1 cellular context compared by ENCODE assay signal in genomic region chr7:2726316-2727018, GRCh38.
TF ChIP-seq lines count a peak whose summit lies in the region.

No MANE protein-coding gene starts in this region.

TF ChIP-seq in SK-N-SH, 30 proteins besides CTCF, POLR2A, EP300 and RAD21:
- TF ChIP-seq RXRA (IDR thresholded peaks at IDR 0.05; ENCODE audit: borderline replicate concordance, low read depth) (no peak), FOXJ3 (CRISPR knock-in tag; IDR thresholded peaks at IDR 0.05) (no peak), FOXM1 (IDR thresholded peaks at IDR 0.05; ENCODE audit: low read depth) (no peak), MEF2A (IDR thresholded peaks at IDR 0.05; ENCODE audit: borderline replicate concordance, low read depth) (no peak), NRF1 (IDR thresholded peaks at IDR 0.05; ENCODE audit: low read depth, low read length) (no peak), TCF12 (IDR thresholded peaks at IDR 0.05) (no peak), RFX5 (IDR thresholded peaks at IDR 0.05; ENCODE audit: low read length) (no peak), GATA2 (CRISPR knock-in tag; IDR thresholded peaks at IDR 0.05) (no peak), GABPA (IDR thresholded peaks at IDR 0.05; ENCODE audit: low read depth) (no peak)
- TF ChIP-seq, protein P1, sequence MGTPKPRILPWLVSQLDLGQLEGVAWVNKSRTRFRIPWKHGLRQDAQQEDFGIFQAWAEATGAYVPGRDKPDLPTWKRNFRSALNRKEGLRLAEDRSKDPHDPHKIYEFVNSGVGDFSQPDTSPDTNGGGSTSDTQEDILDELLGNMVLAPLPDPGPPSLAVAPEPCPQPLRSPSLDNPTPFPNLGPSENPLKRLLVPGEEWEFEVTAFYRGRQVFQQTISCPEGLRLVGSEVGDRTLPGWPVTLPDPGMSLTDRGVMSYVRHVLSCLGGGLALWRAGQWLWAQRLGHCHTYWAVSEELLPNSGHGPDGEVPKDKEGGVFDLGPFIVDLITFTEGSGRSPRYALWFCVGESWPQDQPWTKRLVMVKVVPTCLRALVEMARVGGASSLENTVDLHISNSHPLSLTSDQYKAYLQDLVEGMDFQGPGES (IDR thresholded peaks at IDR 0.05; ENCODE audit: low read depth, low read length), result no peak
- TF ChIP-seq, protein P2, sequence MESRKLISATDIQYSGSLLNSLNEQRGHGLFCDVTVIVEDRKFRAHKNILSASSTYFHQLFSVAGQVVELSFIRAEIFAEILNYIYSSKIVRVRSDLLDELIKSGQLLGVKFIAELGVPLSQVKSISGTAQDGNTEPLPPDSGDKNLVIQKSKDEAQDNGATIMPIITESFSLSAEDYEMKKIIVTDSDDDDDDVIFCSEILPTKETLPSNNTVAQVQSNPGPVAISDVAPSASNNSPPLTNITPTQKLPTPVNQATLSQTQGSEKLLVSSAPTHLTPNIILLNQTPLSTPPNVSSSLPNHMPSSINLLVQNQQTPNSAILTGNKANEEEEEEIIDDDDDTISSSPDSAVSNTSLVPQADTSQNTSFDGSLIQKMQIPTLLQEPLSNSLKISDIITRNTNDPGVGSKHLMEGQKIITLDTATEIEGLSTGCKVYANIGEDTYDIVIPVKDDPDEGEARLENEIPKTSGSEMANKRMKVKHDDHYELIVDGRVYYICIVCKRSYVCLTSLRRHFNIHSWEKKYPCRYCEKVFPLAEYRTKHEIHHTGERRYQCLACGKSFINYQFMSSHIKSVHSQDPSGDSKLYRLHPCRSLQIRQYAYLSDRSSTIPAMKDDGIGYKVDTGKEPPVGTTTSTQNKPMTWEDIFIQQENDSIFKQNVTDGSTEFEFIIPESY (IDR thresholded peaks at IDR 0.05; ENCODE audit: borderline replicate concordance, low read depth), result no peak
- TF ChIP-seq, protein P3, sequence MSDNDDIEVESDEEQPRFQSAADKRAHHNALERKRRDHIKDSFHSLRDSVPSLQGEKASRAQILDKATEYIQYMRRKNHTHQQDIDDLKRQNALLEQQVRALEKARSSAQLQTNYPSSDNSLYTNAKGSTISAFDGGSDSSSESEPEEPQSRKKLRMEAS (IDR thresholded peaks at IDR 0.05; ENCODE audit: low read depth), result no peak
- TF ChIP-seq, protein P4, sequence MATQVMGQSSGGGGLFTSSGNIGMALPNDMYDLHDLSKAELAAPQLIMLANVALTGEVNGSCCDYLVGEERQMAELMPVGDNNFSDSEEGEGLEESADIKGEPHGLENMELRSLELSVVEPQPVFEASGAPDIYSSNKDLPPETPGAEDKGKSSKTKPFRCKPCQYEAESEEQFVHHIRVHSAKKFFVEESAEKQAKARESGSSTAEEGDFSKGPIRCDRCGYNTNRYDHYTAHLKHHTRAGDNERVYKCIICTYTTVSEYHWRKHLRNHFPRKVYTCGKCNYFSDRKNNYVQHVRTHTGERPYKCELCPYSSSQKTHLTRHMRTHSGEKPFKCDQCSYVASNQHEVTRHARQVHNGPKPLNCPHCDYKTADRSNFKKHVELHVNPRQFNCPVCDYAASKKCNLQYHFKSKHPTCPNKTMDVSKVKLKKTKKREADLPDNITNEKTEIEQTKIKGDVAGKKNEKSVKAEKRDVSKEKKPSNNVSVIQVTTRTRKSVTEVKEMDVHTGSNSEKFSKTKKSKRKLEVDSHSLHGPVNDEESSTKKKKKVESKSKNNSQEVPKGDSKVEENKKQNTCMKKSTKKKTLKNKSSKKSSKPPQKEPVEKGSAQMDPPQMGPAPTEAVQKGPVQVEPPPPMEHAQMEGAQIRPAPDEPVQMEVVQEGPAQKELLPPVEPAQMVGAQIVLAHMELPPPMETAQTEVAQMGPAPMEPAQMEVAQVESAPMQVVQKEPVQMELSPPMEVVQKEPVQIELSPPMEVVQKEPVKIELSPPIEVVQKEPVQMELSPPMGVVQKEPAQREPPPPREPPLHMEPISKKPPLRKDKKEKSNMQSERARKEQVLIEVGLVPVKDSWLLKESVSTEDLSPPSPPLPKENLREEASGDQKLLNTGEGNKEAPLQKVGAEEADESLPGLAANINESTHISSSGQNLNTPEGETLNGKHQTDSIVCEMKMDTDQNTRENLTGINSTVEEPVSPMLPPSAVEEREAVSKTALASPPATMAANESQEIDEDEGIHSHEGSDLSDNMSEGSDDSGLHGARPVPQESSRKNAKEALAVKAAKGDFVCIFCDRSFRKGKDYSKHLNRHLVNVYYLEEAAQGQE (IDR thresholded peaks at IDR 0.05; ENCODE audit: low read depth, low read length), result no peak
